Comparison of ENCODE assay signal across 29 cellular contexts in genomic region chr10:125248489-125248888, GRCh38.
"Had no signal": no experiment of that assay in that cellular context is flagged by ENCODE, and none has a peak within 500 bp of the region (broad histone marks: within the 10 kb centered on the region; RNA-seq: fewer than 3 reads in every experiment).

No MANE protein-coding gene starts in this region.

- H3K27me3 Mint-ChIP-seq: activated B cell treated with CpG ODN at 0.5 μM for 24 hours; central memory CD8-positive, alpha-beta T cell had no signal

- H3K4me3 Mint-ChIP-seq: activated B cell treated with CpG ODN at 0.5 μM for 24 hours; activated CD8-positive, alpha-beta T cell treated with anti-CD3 and anti-CD28 coated beads for 36 hours; activated naive CD8-positive, alpha-beta T cell; activated T-cell treated with anti-CD3 and anti-CD28 coated beads, Interleukin-2, amount 50 U/mL, for 4 hours; activated T-helper 17 cell treated with anti-CD3 and anti-CD28 coated beads, Interleukin-2, amount 50 U/mL, for 72 hours; central memory CD8-positive, alpha-beta T cell; dendritic cell treated with granulocyte-macrophage colony-stimulating factor and Interleukin-4, amounts not matched to agents 40 ng/mL and 50 ng/mL, for 4 days; T-helper 2 cell treated with Interferon-gamma antibody and Interleukin-4, amounts not matched to agents 5 μg/mL and 100 μg/mL, for 36 hours had no signal

- DNase-seq: activated B cell treated with CpG ODN at 0.5 μM for 24 hours; activated CD4-positive, alpha-beta T cell treated with anti-CD3 and anti-CD28 coated beads for 48 hours; activated CD4-positive, alpha-beta T cell treated with anti-CD3 and anti-CD28 coated beads, Interleukin-2, amount 50 U/mL, for 1 hour; activated CD4-positive, alpha-beta T cell treated with anti-CD3 and anti-CD28 coated beads, Interleukin-2, amount 50 U/mL, for 48 hours; activated CD8-positive, alpha-beta memory T cell treated with anti-CD3 and anti-CD28 coated beads for 24 hours; activated CD8-positive, alpha-beta T cell treated with anti-CD3 and anti-CD28 coated beads for 36 hours; activated effector memory CD4-positive, alpha-beta T cell treated with Interleukin-2 at 50 U/mL for 16 hours; activated gamma-delta T cell treated with Interleukin-2 at 50 U/mL for 16 hours; activated naive CD4-positive, alpha-beta T cell treated with anti-CD3 and anti-CD28 coated beads, Interleukin-2, amount 50 U/mL, for 16 hours; activated naive CD4-positive, alpha-beta T cell treated with Interleukin-2 at 50 U/mL for 16 hours; activated T-cell treated with anti-CD3 and anti-CD28 coated beads, Interleukin-2, amount 50 U/mL, for 4 hours; amniotic stem cell; anterior cingulate cortex; brain microvascular endothelial cell; dorsolateral prefrontal cortex; effector memory CD4-positive, alpha-beta T cell; erythroblast; foreskin keratinocyte; gastrocnemius medialis; glutamatergic neuron; heart left ventricle; T1000; WERI-Rb-1 had no signal

- H3K27ac Mint-ChIP-seq: activated B cell treated with CpG ODN at 0.5 μM for 24 hours; activated CD8-positive, alpha-beta T cell treated with anti-CD3 and anti-CD28 coated beads for 36 hours; activated naive CD8-positive, alpha-beta T cell; activated T-helper 17 cell treated with anti-CD3 and anti-CD28 coated beads, Interleukin-2, amount 50 U/mL, for 72 hours; dendritic cell treated with granulocyte-macrophage colony-stimulating factor and Interleukin-4, amounts not matched to agents 40 ng/mL and 50 ng/mL, for 4 days; T-helper 2 cell treated with Interferon-gamma antibody and Interleukin-4, amounts not matched to agents 5 μg/mL and 100 μg/mL, for 36 hours had no signal

- H3K4me1 Mint-ChIP-seq: activated B cell treated with CpG ODN at 0.5 μM for 24 hours; activated T-helper 17 cell treated with anti-CD3 and anti-CD28 coated beads, Interleukin-2, amount 50 U/mL, for 72 hours; central memory CD8-positive, alpha-beta T cell had no signal

- ATAC-seq: activated CD4-positive, CD25-positive, alpha-beta regulatory T cell treated with anti-CD3 and anti-CD28 coated beads, Interleukin-2, amount 50 U/mL, for 24 hours; activated CD8-positive, alpha-beta T cell treated with anti-CD3 and anti-CD28 coated beads for 36 hours; activated T-cell treated with anti-CD3 and anti-CD28 coated beads, Interleukin-2, amount 50 U/mL, for 4 hours; activated T-helper 17 cell treated with anti-CD3 and anti-CD28 coated beads, Interleukin-2, amount 50 U/mL, for 72 hours; foreskin keratinocyte; gastrocnemius medialis; heart left ventricle had no signal

- H3K36me3 Mint-ChIP-seq: activated naive CD8-positive, alpha-beta T cell had no signal

- H3K9me3 Mint-ChIP-seq: activated T-cell treated with anti-CD3 and anti-CD28 coated beads, Interleukin-2, amount 50 U/mL, for 4 hours had no signal
